ENCODE assay signal across 24 cellular contexts in genomic region chr9:132832171-132832570, GRCh38. TPM values are rescaled to one million over a fixed set of nuclear protein-coding genes. Genes with fewer than 3 reads are reported as not detected.
"Had no signal": no experiment of that assay in that cellular context is flagged by ENCODE, and none has a peak within 500 bp of the region (broad histone marks: within the 10 kb centered on the region; RNA-seq: fewer than 3 reads in every experiment).

No MANE protein-coding gene starts in this region.

- H2AFZ ChIP-seq: neural progenitor cell, parathyroid adenoma had no signal

- H3K79me2 ChIP-seq: parathyroid adenoma had no signal

- H3K4me3 ChIP-seq: neural progenitor cell, ovary, psoas muscle, right lobe of liver, stomach, thoracic aorta, tibial artery, transverse colon, vagina had no signal

- H3K27ac ChIP-seq: neural progenitor cell, ovary, parathyroid adenoma, psoas muscle, right lobe of liver, stomach, thoracic aorta, tibial artery, transverse colon, vagina had no signal

- H3K9ac ChIP-seq: neural progenitor cell, parathyroid adenoma had no signal

- H3K36me3 ChIP-seq: neural progenitor cell, ovary, right lobe of liver, stomach, thoracic aorta, tibial artery, transverse colon, vagina had no signal

- ATAC-seq: naive thymus-derived CD8-positive, alpha-beta T cell; natural killer cell treated with Interleukin-12 subunit alpha and Interleukin-12 subunit beta and Interleukin-15 and Interleukin-18, amount 100 ng/mL, for 72 hours; psoas muscle; right cardiac atrium; stimulated activated effector memory CD8-positive, alpha-beta T cell treated with anti-CD3 and anti-CD28 coated beads, Interleukin-12 subunit alpha, Interleukin-12 subunit beta, amount 100 ng/mL, for 72 hours; stimulated activated naive B cell treated with anti-CD40 and anti-IgM and Interleukin-4, amounts not matched to agents 10 μg/mL and 1 μg/mL and 100 μg/mL, for 72 hours had no signal

- H3K4me2 ChIP-seq: neural progenitor cell had no signal

- H3K4me1 ChIP-seq: parathyroid adenoma, psoas muscle, right lobe of liver, stomach, tibial artery, transverse colon, vagina had no signal

- DNase-seq: naive B cell; naive thymus-derived CD8-positive, alpha-beta T cell; nephron progenitor cell; occipital lobe; psoas muscle; right cardiac atrium; right lobe of liver; small intestine; stimulated activated CD4-positive, alpha-beta T cell treated with anti-CD3 and anti-CD28 coated beads, Interleukin-15, amount 100 ng/mL, for 24 hours; stimulated activated CD4-positive, alpha-beta T cell treated with anti-CD3 and anti-CD28 coated beads, Interleukin-2, amount 100 ng/mL, for 24 hours; stimulated activated CD4-positive, alpha-beta T cell treated with anti-CD3 and anti-CD28 coated beads, Interleukin-2, amount 100 ng/mL, for 48 hours; stimulated activated CD4-positive, alpha-beta T cell treated with anti-CD3 and anti-CD28 coated beads, Interleukin-4, amount 100 ng/mL, for 24 hours; stimulated activated naive B cell treated with anti-CD40 and anti-IgM and Interleukin-4, amounts not matched to agents 10 μg/mL and 1 μg/mL and 100 μg/mL, for 72 hours; stimulated activated naive CD4-positive, alpha-beta T cell treated with Interleukin-2 at 50 U/mL for 16 hours; stomach; transverse colon had no signal

- H3K9me3 ChIP-seq: ovary, psoas muscle, right lobe of liver, stomach, thoracic aorta, tibial artery, transverse colon, vagina had no signal

- H3K27me3 ChIP-seq: neural progenitor cell, ovary, right lobe of liver, stomach, vagina had no signal

RNA-seq across cellular contexts. Expression of gene AK8, which starts 45.9 kb away (rescaled TPM):
- total RNA-seq: naive thymus-derived CD8-positive, alpha-beta T cell; natural killer cell treated with Interleukin-12 subunit alpha and Interleukin-12 subunit beta and Interleukin-15 and Interleukin-18, amount 100 ng/mL, for 72 hours; psoas muscle had no signal
